ENCODE assay signal across 9 cellular contexts in the genomic region with DNA sequence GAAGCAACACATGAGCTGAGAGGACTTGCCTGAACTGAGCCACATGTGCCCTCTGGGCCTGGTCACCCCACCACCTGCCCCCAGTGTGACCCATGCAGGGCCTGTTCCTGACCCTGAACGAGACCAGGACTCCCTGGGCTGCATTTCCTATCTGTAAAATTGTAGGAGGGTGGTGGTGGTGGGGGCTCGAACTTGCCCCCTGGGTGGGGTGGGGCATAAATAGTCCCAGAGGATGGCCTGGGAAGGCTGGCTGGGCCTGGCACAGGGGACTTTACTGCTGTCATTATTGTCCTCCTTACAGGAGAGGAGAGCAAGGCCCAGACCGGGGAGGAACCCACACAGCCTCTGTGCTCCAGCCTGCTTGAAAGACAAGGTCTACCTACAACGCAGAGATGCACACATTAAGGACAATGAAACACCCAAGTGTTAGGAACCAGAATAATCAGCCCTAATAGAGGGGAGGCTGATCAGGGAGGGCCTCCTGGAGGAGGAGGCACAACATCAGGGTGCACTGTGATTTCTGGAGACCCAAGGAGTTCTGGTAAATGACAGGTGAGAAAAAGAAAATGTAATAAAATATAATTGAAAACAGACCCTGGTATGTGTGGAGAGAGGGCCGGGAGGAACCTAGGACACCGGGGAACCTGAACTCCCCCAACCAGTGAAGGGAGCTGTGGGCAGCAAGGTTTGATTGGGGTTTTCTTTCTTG. TPM values are rescaled to one million over a fixed set of nuclear protein-coding genes. Genes with fewer than 3 reads are reported as not detected.
DNase-seq lines count a peak whose midpoint lies in the region; ATAC-seq and TF ChIP-seq lines count a peak whose summit lies in the region.
"Had no signal": no experiment of that assay in that cellular context is flagged by ENCODE, and none has a peak within 500 bp of the region (broad histone marks: within the 10 kb centered on the region; RNA-seq: fewer than 3 reads in every experiment).

No MANE protein-coding gene starts in this region.

- H3K4me1 ChIP-seq in HUES64 (ENCODE audit: insufficient read depth, low read length) (peaks cover 6% of the 10 kb centered on the region; the same call in 1 of the 2 replicates), ectodermal cell (ENCODE audit: control insufficient read depth, insufficient read depth, low read length) (peaks cover 34% of the 10 kb centered on the region)

- H3K9ac ChIP-seq in HUES64 (ENCODE audit: low read depth, low read length): no peak overlapping the region

- no peak overlapping the region for H3K27ac Mint-ChIP-seq in nephron

- peak overlapping the region; percentile 74 to 82 (median 82) for H3K4me3 Mint-ChIP-seq in nephron

- H3K9me3 Mint-ChIP-seq in nephron: no peaks in the 10 kb centered on the region

- TF ChIP-seq CTCF in AG10803 (conservative IDR thresholded peaks at IDR 0.05; ENCODE audit: low read length) (no peak), nephron (IDR thresholded peaks at IDR 0.05; ENCODE audit: unreplicated experiment in 3 of 3) (no peak), GM10248 (IDR thresholded peaks at IDR 0.05; ENCODE audit: control extremely low read depth, extremely low read depth, low read depth, missing control alignments) (no peak)

- H3K27me3 Mint-ChIP-seq in nephron (ENCODE audit: low read depth): peaks cover 56% of the 10 kb centered on the region

- H3K4me3 ChIP-seq in AG10803 (ENCODE audit: low read length) (peak overlapping the region; percentile 9; the same call in 1 of the 2 replicates), HUES64 (ENCODE audit: low read length) (peak overlapping the region; percentile 40), ectodermal cell (ENCODE audit: insufficient read depth, low read depth, low read length) (peak overlapping the region; percentile 35)

- H3K27ac ChIP-seq in HUES64 (ENCODE audit: low read depth, low read length): no peak overlapping the region
- no peak overlapping the region for H3K27ac ChIP-seq in ectodermal cell (ENCODE audit: insufficient read depth, low read depth, low read length, poor library complexity, severe bottlenecking)

- no peak for ATAC-seq in GM18907 (IDR thresholded peaks at IDR 0.05; ENCODE audit: unreplicated experiment)

- DNase-seq in AG10803 (ENCODE audit: low read depth) (no peak), DMS79 (lab: John Stamatoyannopoulos, UW) (no peak), GM10248 (ENCODE audit: extremely low spot score) (no peak), NCI-H1930 (lab: John Stamatoyannopoulos, UW) (no peak)
- DNase-seq: NCI-H2171 had no signal

- no peaks in the 10 kb centered on the region for H3K4me1 Mint-ChIP-seq in nephron

- no peaks in the 10 kb centered on the region for H3K9me3 ChIP-seq in HUES64 (ENCODE audit: insufficient read depth, low read depth, low read length)
- no peaks in the 10 kb centered on the region for H3K9me3 ChIP-seq in ectodermal cell (ENCODE audit: control insufficient read depth, low read length)

- H3K36me3 ChIP-seq in HUES64 (ENCODE audit: insufficient read depth, low read length) (no peaks in the 10 kb centered on the region), ectodermal cell (ENCODE audit: control insufficient read depth, insufficient read depth, low read length) (no peaks in the 10 kb centered on the region)

- H3K36me3 Mint-ChIP-seq in nephron (ENCODE audit: low read depth): no peaks in the 10 kb centered on the region

- POLR2A ChIA-PET in GM10248 (lab: Yijun Ruan, JAX): no interaction called here

- WGBS in HUES64: 70% methylated on average over 6 of the region's 6 CpGs
- WGBS in ectodermal cell, 2 experiments: 69 to 76% methylated on average over 6 of the region's 6 CpGs

- CTCF ChIA-PET in GM10248 (lab: Yijun Ruan, JAX): interaction anchor here (1.3 to 3.3 kb wide), 4 partner anchors 8 to 78 kb away, joined by 3 to 22 read pairs (median 8); a partner anchor contains a TSS

- peaks cover 70% of the 10 kb centered on the region for H3K27me3 ChIP-seq in HUES64 (ENCODE audit: insufficient read depth, low read length)
- peaks cover 34% of the 10 kb centered on the region for H3K27me3 ChIP-seq in ectodermal cell (ENCODE audit: control insufficient read depth, insufficient read depth, low read length, poor library complexity, severe bottlenecking)

RNA-seq across cellular contexts. Expression of a gene that starts 2.8 kb away (rescaled TPM):
- 0.50 TPM for polyA plus RNA-seq in HUES64 (2013, experiment 1 of 2)
- polyA plus RNA-seq in HUES64 (2013, experiment 2 of 2): 0.25 TPM
- 14.5 TPM for polyA plus RNA-seq in ectodermal cell (2013, experiment 1 of 4)
- 16.8 TPM for polyA plus RNA-seq in ectodermal cell (2013, experiment 2 of 4)
- 8.0 TPM for polyA plus RNA-seq in ectodermal cell (2013, experiment 3 of 4)
- polyA plus RNA-seq in ectodermal cell (2013, experiment 4 of 4): 9.9 TPM

RNA-seq across cellular contexts. Expression of a gene that starts 17.9 kb away (rescaled TPM):
- 15.3 TPM for polyA plus RNA-seq in HUES64 (2013, experiment 1 of 2)
- polyA plus RNA-seq in HUES64 (2013, experiment 2 of 2): 16.1 TPM
- polyA plus RNA-seq in ectodermal cell (2013, experiment 1 of 4): 54.3 TPM
- polyA plus RNA-seq in ectodermal cell (2013, experiment 2 of 4): 56.9 TPM
- 33.7 TPM for polyA plus RNA-seq in ectodermal cell (2013, experiment 3 of 4)
- polyA plus RNA-seq in ectodermal cell (2013, experiment 4 of 4): 37.1 TPM

RNA-seq across cellular contexts. Expression of a gene that starts 37.7 kb away (rescaled TPM):
- 18.3 TPM for polyA plus RNA-seq in HUES64 (2013, experiment 1 of 2)
- 18.3 TPM for polyA plus RNA-seq in HUES64 (2013, experiment 2 of 2)
- polyA plus RNA-seq in ectodermal cell (2013, experiment 1 of 4): 31.1 TPM
- polyA plus RNA-seq in ectodermal cell (2013, experiment 2 of 4): 38.6 TPM
- 27.1 TPM for polyA plus RNA-seq in ectodermal cell (2013, experiment 3 of 4)
- 31.5 TPM for polyA plus RNA-seq in ectodermal cell (2013, experiment 4 of 4)

RNA-seq across cellular contexts. Expression of a gene that starts 47.0 kb away (rescaled TPM):
- 42.5 TPM for polyA plus RNA-seq in HUES64 (2013, experiment 1 of 2)
- 43.4 TPM for polyA plus RNA-seq in HUES64 (2013, experiment 2 of 2)
- 87.1 TPM for polyA plus RNA-seq in ectodermal cell (2013, experiment 1 of 4)
- polyA plus RNA-seq in ectodermal cell (2013, experiment 2 of 4): 94.2 TPM
- 52.8 TPM for polyA plus RNA-seq in ectodermal cell (2013, experiment 3 of 4)
- polyA plus RNA-seq in ectodermal cell (2013, experiment 4 of 4): 57.3 TPM

RNA-seq across cellular contexts. Expression of a gene that starts 50.7 kb away (rescaled TPM):
- 0.35 TPM for polyA plus RNA-seq in HUES64 (2013, experiment 1 of 2)
- polyA plus RNA-seq in HUES64 (2013, experiment 2 of 2): 0.57 TPM
- 2.6 TPM for polyA plus RNA-seq in ectodermal cell (2013, experiment 1 of 4)
- 2.1 TPM for polyA plus RNA-seq in ectodermal cell (2013, experiment 2 of 4)
- polyA plus RNA-seq in ectodermal cell (2013, experiment 3 of 4): 1.9 TPM
- polyA plus RNA-seq in ectodermal cell (2013, experiment 4 of 4): 2.6 TPM
